1 cellular context compared by ENCODE assay signal in the genomic region with DNA sequence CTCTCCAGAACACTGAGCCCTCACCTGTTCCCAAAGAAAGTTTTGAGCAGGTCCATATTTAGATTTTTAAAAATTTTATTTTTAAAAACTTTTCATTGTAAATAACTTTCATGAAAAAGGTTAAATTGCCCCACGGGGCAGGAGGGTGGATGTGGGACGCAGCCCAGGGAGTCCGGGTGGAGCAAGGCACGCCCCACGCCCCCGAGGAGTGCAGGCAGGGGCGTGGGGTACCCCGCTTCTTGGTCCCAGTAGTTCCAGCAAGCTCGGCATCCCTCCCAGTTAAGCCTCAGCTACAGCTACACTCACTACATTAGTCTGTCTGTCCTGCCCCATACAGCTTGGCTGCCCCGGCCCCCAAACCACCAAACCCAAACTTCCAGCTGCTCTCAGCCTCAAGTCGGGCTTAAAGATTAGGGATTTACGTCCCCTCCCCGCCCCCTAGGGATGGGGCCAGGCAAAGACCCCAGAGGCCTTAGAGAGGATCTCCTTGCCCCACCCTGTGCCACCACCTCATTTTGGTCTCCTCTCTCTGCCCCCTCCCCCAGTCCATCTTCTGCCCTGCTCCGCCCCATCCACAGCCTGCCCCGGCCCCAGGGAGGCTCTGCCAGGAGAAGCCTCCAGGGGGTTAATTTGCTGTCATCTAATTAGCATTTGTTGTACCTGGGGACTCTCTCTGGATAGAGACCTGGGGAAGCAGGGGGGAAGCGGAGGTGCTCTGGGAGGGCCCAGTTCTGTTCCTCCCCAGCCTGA.
TF ChIP-seq lines count a peak whose summit lies in the region.

No MANE protein-coding gene starts in this region.

TF ChIP-seq in HepG2, 621 proteins besides CTCF, POLR2A, EP300 and RAD21:
- TF ChIP-seq ZNF121 (CRISPR knock-in tag; IDR thresholded peaks at IDR 0.05) (peak; percentile 13; the same call in 1 of the 2 replicates), SP1 (IDR thresholded peaks at IDR 0.05) (no peak), SP1 (CRISPR knock-in tag; IDR thresholded peaks at IDR 0.05) (no peak)
TF ChIP-seq in HepG2: peak in this region for 1.
